In the genomic region with DNA sequence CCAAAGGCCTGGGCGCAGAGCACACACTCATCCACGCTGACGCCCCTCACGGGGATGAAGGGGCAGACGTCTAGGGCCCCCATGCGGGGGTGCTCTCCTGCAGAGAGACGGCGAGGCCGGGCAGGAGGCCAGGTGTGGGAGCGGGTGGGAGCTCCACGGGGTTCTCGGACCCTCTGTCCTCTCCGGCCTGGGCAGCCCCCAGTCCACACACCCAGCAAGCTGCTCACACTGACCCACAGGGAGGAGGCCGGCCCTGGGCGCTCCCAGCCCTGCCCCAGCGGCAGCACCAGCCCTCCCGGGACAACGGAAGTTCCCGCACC, we compare ENCODE assay signal across 1 cellular context.
TF ChIP-seq lines count a peak whose summit lies in the region.

No MANE protein-coding gene starts in this region.

TF ChIP-seq in K562, 482 proteins besides CTCF, POLR2A, EP300 and RAD21:
- TF ChIP-seq CEBPG (CRISPR knock-in tag; IDR thresholded peaks at IDR 0.05) (no peak), CEBPG (tag; conservative IDR thresholded peaks at IDR 0.05 in 1 of 2, IDR thresholded peaks at IDR 0.05 in 1 of 2) (no peak), ZNF384 (IDR thresholded peaks at IDR 0.05; ENCODE audit: low read depth, low read length) (no peak), RBM22 (IDR thresholded peaks at IDR 0.05; ENCODE audit: low read depth, low read length, poor library complexity, severe bottlenecking) (peak; percentile 8), RCOR1 (IDR thresholded peaks at IDR 0.05; ENCODE audit: borderline replicate concordance in 1 of 2, low read depth in 2 of 2, low read length in 2 of 2) (no peak), NCOA2 (IDR thresholded peaks at IDR 0.05; ENCODE audit: partially characterized antibody in 2 of 2) (no peak), TAF15 (IDR thresholded peaks at IDR 0.05; ENCODE audit: low read depth, low read length) (0 out of 2 replicates have a peak, but pooled peaks have one; percentile 24), HMGN3 (IDR thresholded peaks at IDR 0.05; ENCODE audit: borderline replicate concordance, extremely low read depth, insufficient read length, low read depth, low read length) (peak; percentile 46)
- TF ChIP-seq, protein P1, sequence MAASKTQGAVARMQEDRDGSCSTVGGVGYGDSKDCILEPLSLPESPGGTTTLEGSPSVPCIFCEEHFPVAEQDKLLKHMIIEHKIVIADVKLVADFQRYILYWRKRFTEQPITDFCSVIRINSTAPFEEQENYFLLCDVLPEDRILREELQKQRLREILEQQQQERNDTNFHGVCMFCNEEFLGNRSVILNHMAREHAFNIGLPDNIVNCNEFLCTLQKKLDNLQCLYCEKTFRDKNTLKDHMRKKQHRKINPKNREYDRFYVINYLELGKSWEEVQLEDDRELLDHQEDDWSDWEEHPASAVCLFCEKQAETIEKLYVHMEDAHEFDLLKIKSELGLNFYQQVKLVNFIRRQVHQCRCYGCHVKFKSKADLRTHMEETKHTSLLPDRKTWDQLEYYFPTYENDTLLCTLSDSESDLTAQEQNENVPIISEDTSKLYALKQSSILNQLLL (CRISPR knock-in tag; IDR thresholded peaks at IDR 0.05; ENCODE audit: borderline replicate concordance): no peak
- TF ChIP-seq, protein P2, sequence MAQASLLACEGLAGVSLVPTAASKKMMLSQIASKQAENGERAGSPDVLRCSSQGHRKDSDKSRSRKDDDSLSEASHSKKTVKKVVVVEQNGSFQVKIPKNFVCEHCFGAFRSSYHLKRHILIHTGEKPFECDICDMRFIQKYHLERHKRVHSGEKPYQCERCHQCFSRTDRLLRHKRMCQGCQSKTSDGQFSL (CRISPR knock-in tag; IDR thresholded peaks at IDR 0.05): 0 out of 2 replicates have a peak, but pooled peaks have one; percentile 25
- TF ChIP-seq, protein P2 (tag; IDR thresholded peaks at IDR 0.05): 0 out of 4 replicates have a peak, but pooled peaks of 1 of the 2 experiments have one; percentile 3
